In genomic region chr2:120016800-120017199, GRCh38 we compare ENCODE assay signal across 1 cellular context.
TF ChIP-seq lines count a peak whose summit lies in the region.

No MANE protein-coding gene starts in this region.

TF ChIP-seq in endothelial cell of umbilical vein, 7 proteins besides CTCF, POLR2A, EP300 and RAD21 (continued from another document):
- TF ChIP-seq EZH2 (IDR thresholded peaks at IDR 0.05; ENCODE audit: borderline replicate concordance, low read depth, low read length, severe bottlenecking) = no peak
TF ChIP-seq in endothelial cell of umbilical vein: peak in this region for 0.
